In genomic region chr15:72227192-72227586, GRCh38 we compare ENCODE assay signal across 8 cellular contexts. TPM values are rescaled to one million over a fixed set of nuclear protein-coding genes. Genes with fewer than 3 reads are reported as not detected.
DNase-seq lines count a peak whose midpoint lies in the region; ATAC-seq and TF ChIP-seq lines count a peak whose summit lies in the region.

No MANE protein-coding gene starts in this region.

- BruUV-seq in OCI-LY7 (replicated peaks; lab: Mats Ljungman, UMichigan), result no TSS peak

- POLR2A ChIA-PET in OCI-LY7 (lab: Charles Lee), result interaction anchor here (0.6 to 2.3 kb wide), 8 partner anchors 10 to 100 kb away, joined by 3 to 11 read pairs (median 3); no protein-coding TSS in a partner anchor

- no peaks in the 10 kb centered on the region for H3K27me3 Mint-ChIP-seq in activated naive CD8-positive, alpha-beta T cell treated with anti-CD3 and anti-CD28 coated beads, Interleukin-2, amount 50 U/mL, for 24 hours

- in situ Hi-C loops in G401 (cut with HindIII; ENCODE audit: low sequenced_read_pairs), result no loop called here

- peaks cover 73% of the 10 kb centered on the region for H3K4me1 Mint-ChIP-seq in activated naive CD8-positive, alpha-beta T cell treated with anti-CD3 and anti-CD28 coated beads, Interleukin-2, amount 50 U/mL, for 24 hours

- peaks cover 72% of the 10 kb centered on the region for H3K36me3 Mint-ChIP-seq in activated naive CD8-positive, alpha-beta T cell treated with anti-CD3 and anti-CD28 coated beads, Interleukin-2, amount 50 U/mL, for 24 hours (ENCODE audit: low read depth)

- peak overlapping the region; percentile 82 for H3K4me2 ChIP-seq in OCI-LY7 (ENCODE audit: low read length)

- peaks cover 77% of the 10 kb centered on the region for H3K36me3 ChIP-seq in OCI-LY7 (ENCODE audit: insufficient read depth, low read length)
- H3K36me3 ChIP-seq in kidney epithelial cell (ENCODE audit: control insufficient read depth, insufficient read depth, low read length), result peaks cover 1% of the 10 kb centered on the region
- H3K36me3 ChIP-seq in stomach smooth muscle (ENCODE audit: control insufficient read depth in 2 of 2, insufficient read depth in 2 of 2, low read length in 2 of 2), result peaks cover 0 to 5% of the 10 kb centered on the region in 2 donors

- ATAC-seq in activated naive CD8-positive, alpha-beta T cell treated with anti-CD3 and anti-CD28 coated beads, Interleukin-2, amount 50 U/mL, for 24 hours, result peak; percentile 18

- no peaks in the 10 kb centered on the region for H3K9me3 Mint-ChIP-seq in activated naive CD8-positive, alpha-beta T cell treated with anti-CD3 and anti-CD28 coated beads, Interleukin-2, amount 50 U/mL, for 24 hours

- peak overlapping the region; percentile 89 for H3K4me3 ChIP-seq in OCI-LY7 (ENCODE audit: low read depth, low read length, poor library complexity, severe bottlenecking)
- peak overlapping the region; percentile 35 for H3K4me3 ChIP-seq in kidney epithelial cell (ENCODE audit: low read depth, low read length)
- peak overlapping the region in 1 of 2 donors; percentile 40 for H3K4me3 ChIP-seq in stomach smooth muscle (ENCODE audit: low read length in 2 of 2)

- H3K27ac Mint-ChIP-seq in activated naive CD8-positive, alpha-beta T cell treated with anti-CD3 and anti-CD28 coated beads, Interleukin-2, amount 50 U/mL, for 24 hours, result peak overlapping the region; percentile 100

- no peak overlapping the region for H2AFZ ChIP-seq in OCI-LY7 (ENCODE audit: low read length)

- TF ChIP-seq CTCF in OCI-LY7 (conservative IDR thresholded peaks at IDR 0.05; ENCODE audit: low read length), result no peak
- no peak for TF ChIP-seq CTCF in kidney epithelial cell (IDR thresholded peaks at IDR 0.05; ENCODE audit: insufficient read depth, low read length, poor library complexity, severe bottlenecking)

- peak overlapping the region; percentile 100 for H3K4me3 Mint-ChIP-seq in activated naive CD8-positive, alpha-beta T cell treated with anti-CD3 and anti-CD28 coated beads, Interleukin-2, amount 50 U/mL, for 24 hours

- H3K4me1 ChIP-seq in OCI-LY7 (ENCODE audit: insufficient read depth, low read length, poor library complexity, severe bottlenecking), result peaks cover 55% of the 10 kb centered on the region
- H3K4me1 ChIP-seq in stomach smooth muscle (ENCODE audit: control insufficient read depth, insufficient read depth, low read length), result peaks cover 40% of the 10 kb centered on the region

- H3K9me3 ChIP-seq in OCI-LY7 (ENCODE audit: low read length), result no peaks in the 10 kb centered on the region
- H3K9me3 ChIP-seq in stomach smooth muscle (ENCODE audit: control insufficient read depth in 2 of 2, low read length in 2 of 2), result no peaks in the 10 kb centered on the region

- DNase-seq in ELR (ENCODE audit: low read depth), result peak; percentile 93
- DNase-seq in OCI-LY7 (ENCODE audit: low spot score), result peak; percentile 24
- peak; percentile 63 for DNase-seq in activated naive CD8-positive, alpha-beta T cell treated with anti-CD3 and anti-CD28 coated beads, Interleukin-2, amount 50 U/mL, for 24 hours
- DNase-seq in kidney epithelial cell (ENCODE audit: low read depth), result peak; percentile 71
- no peak for DNase-seq in NCI-H526 treated with DMSO at 0.1 percent for 48 hours (lab: John Stamatoyannopoulos, UW)
- DNase-seq in NCI-H1436 treated with DMSO at 0.1 percent for 48 hours (lab: John Stamatoyannopoulos, UW), result no peak
- DNase-seq in G401 (ENCODE audit: low spot score), result no peak

- CTCF ChIA-PET in OCI-LY7 (lab: Charles Lee; ENCODE audit: unreplicated experiment), result interaction anchor here (1.7 kb wide), 1 partner anchor 24 kb away, joined by 4 read pairs; no protein-coding TSS in a partner anchor

- peaks cover 94% of the 10 kb centered on the region for H3K79me2 ChIP-seq in OCI-LY7 (ENCODE audit: insufficient read depth, low read depth, low read length)

- H3K27ac ChIP-seq in OCI-LY7 (ENCODE audit: low read depth, low read length, poor library complexity, severe bottlenecking) (peak overlapping the region; percentile 86), stomach smooth muscle (ENCODE audit: low read length) (peak overlapping the region; percentile 58)

- no peak overlapping the region for H3K9ac ChIP-seq in stomach smooth muscle (ENCODE audit: low read length in 2 of 2)

- peaks cover 48% of the 10 kb centered on the region for H4K20me1 ChIP-seq in OCI-LY7 (ENCODE audit: insufficient read depth, low read length)

- intact Hi-C loops in OCI-LY7 (cut with micrococcal nuclease; ENCODE audit: unreplicated experiment), result loop anchor here (2.0 to 5.0 kb wide), 2 partner anchors 110 to 152 kb away; partner anchors contain the start of genes MYO9A and SENP8

- H3K9me2 ChIP-seq in OCI-LY7 (ENCODE audit: insufficient read depth, low read length), result no peaks in the 10 kb centered on the region

- H3K27me3 ChIP-seq in kidney epithelial cell (ENCODE audit: control insufficient read depth, insufficient read depth, low read length), result no peaks in the 10 kb centered on the region
- no peaks in the 10 kb centered on the region for H3K27me3 ChIP-seq in stomach smooth muscle (ENCODE audit: control insufficient read depth in 1 of 2, insufficient read depth in 2 of 2, low read length in 2 of 2)

RNA-seq across cellular contexts. Expression of gene PKM, which starts 3.8 kb away (rescaled TPM):
- 861 and 917 TPM in 2 replicates for total RNA-seq in OCI-LY7 (2014; rRNA removed; shearing (Covaris generic))
- 791 and 1,131 TPM in 2 replicates for total RNA-seq in OCI-LY7 (2022)
- total RNA-seq in kidney epithelial cell, result 879 and 883 TPM in 2 replicates
- total RNA-seq in G401 (2014; rRNA removed; shearing (Covaris generic)), result 1,858 and 2,103 TPM in 2 replicates

RNA-seq across cellular contexts. Expression of gene GRAMD2A, which starts 29.6 kb away (rescaled TPM):
- not detected in 2 replicates for total RNA-seq in OCI-LY7 (2014; rRNA removed; shearing (Covaris generic))
- total RNA-seq in OCI-LY7 (2022), result not detected in 2 replicates
- 0.89 and 2.4 TPM in 2 replicates for total RNA-seq in kidney epithelial cell
- total RNA-seq in G401 (2014; rRNA removed; shearing (Covaris generic)), result not detected in 2 replicates

RNA-seq across cellular contexts. Expression of gene PARP6, which starts 45.2 kb away (rescaled TPM):
- 53.6 and 58.3 TPM in 2 replicates for total RNA-seq in OCI-LY7 (2014; rRNA removed; shearing (Covaris generic))
- total RNA-seq in OCI-LY7 (2022), result 73.3 and 85.4 TPM in 2 replicates
- total RNA-seq in kidney epithelial cell, result 45.0 and 45.7 TPM in 2 replicates
- 14.6 and 30.4 TPM in 2 replicates for total RNA-seq in G401 (2014; rRNA removed; shearing (Covaris generic))

Comparison
In these comparisons a context has a peak if more than half of its experiments do, and no peak if none do; other contexts are left out.
1. DNase-seq: peak in ELR (single experiment), OCI-LY7 (single experiment), activated naive CD8-positive, alpha-beta T cell treated with anti-CD3 and anti-CD28 coated beads, Interleukin-2, amount 50 U/mL, for 24 hours (single experiment) and kidney epithelial cell (single experiment); none in NCI-H526 treated with DMSO at 0.1 percent for 48 hours (single experiment), NCI-H1436 treated with DMSO at 0.1 percent for 48 hours (single experiment) and G401 (single experiment).